12 cellular contexts compared by ENCODE assay signal in genomic region chr16:661184-661821, GRCh38. TPM values are rescaled to one million over a fixed set of nuclear protein-coding genes. Genes with fewer than 3 reads are reported as not detected.
A peak's percentile ranks its signal among the peaks of the same experiment; 100 is the strongest.
DNase-seq lines count a peak whose midpoint lies in the region; ATAC-seq, FAIRE-seq and TF ChIP-seq lines count a peak whose summit lies in the region.
"Had no signal": no experiment of that assay in that cellular context is flagged by ENCODE, and none has a peak within 500 bp of the region (broad histone marks: within the 10 kb centered on the region; RNA-seq: fewer than 3 reads in every experiment).

No MANE protein-coding gene starts in this region.

- H3K27me3 ChIP-seq in cardiac muscle cell: no peaks in the 10 kb centered on the region
- H3K27me3 ChIP-seq in layer of hippocampus (ENCODE audit: control insufficient read depth, insufficient read depth, low read length): no peaks in the 10 kb centered on the region
- H3K27me3 ChIP-seq in transverse colon: no peaks in the 10 kb centered on the region

- H3K36me3 ChIP-seq in cardiac muscle cell (no peaks in the 10 kb centered on the region), transverse colon (no peaks in the 10 kb centered on the region)

- no peaks in the 10 kb centered on the region for H3K9me3 ChIP-seq in cardiac muscle cell (ENCODE audit: low read depth)
- no peaks in the 10 kb centered on the region for H3K9me3 ChIP-seq in transverse colon

- 51% methylated on average over 31 of the region's 35 CpGs; no CpG with 5 or more reads in 1 of the 2 donors for whole genome bisulfite sequencing in transverse colon (ENCODE audit: low coverage in 1 of 2), 2 donors

- TF ChIP-seq CTCF in cardiac muscle cell (IDR thresholded peaks at IDR 0.05; ENCODE audit: low read depth, low read length) (no peak), transverse colon (IDR thresholded peaks at IDR 0.05) (no peak)

- H3K4me1 ChIP-seq in cardiac muscle cell (ENCODE audit: low read depth): no peaks in the 10 kb centered on the region
- H3K4me1 ChIP-seq in transverse colon: peaks cover 10 to 16% (median 14%) of the 10 kb centered on the region in 4 donors

- in situ Hi-C loops in transverse colon (cut with MboI; ENCODE audit: low pct_ligation_motif_present in 1 of 4, low pct_unique_long_range_greater_than_20kb in 1 of 4, low sequenced_read_pairs in 3 of 4): no loop called here

- no peak for ATAC-seq in Right ventricle myocardium inferior
- peak; percentile 4; the same call in 2 of the 3 replicates for ATAC-seq in SK-N-SH treated with all-trans-retinoic acid at 6 μM for 48 hours

- FAIRE-seq in HTR-8/SVneo (lab: Jason Lieb, UNC): no peak
- FAIRE-seq: GM12892, H54, keratinocyte had no signal

- no peak overlapping the region for H3K4me3 ChIP-seq in cardiac muscle cell
- H3K4me3 ChIP-seq in transverse colon: no peak overlapping the region

- no peak for DNase-seq in cardiac muscle cell (ENCODE audit: low read depth in 1 of 2, low spot score in 1 of 2)
- DNase-seq in Right ventricle myocardium inferior (ENCODE audit: missing footprints): no peak
- no peak for DNase-seq in transverse colon
- DNase-seq in SIG-M5 (lab: John Stamatoyannopoulos, UW): no peak
- DNase-seq in HTR-8/SVneo (ENCODE audit: insufficient read length, low spot score): no peak
- DNase-seq in posterior cingulate gyrus: no peak
- DNase-seq: AML-193 had no signal

- H3K27ac ChIP-seq in cardiac muscle cell (peak overlapping the region; percentile 1), layer of hippocampus (ENCODE audit: low read depth, low read length) (peak overlapping the region; percentile 48), transverse colon (peak overlapping the region; percentile 30 to 85 (median 68))

- TF ChIP-seq EP300 in transverse colon (IDR thresholded peaks at IDR 0.05; ENCODE audit: low read depth): no peak

- TF ChIP-seq POLR2A in transverse colon (IDR thresholded peaks at IDR 0.05): no peak

- intact Hi-C loops in Right ventricle myocardium inferior (cut with DNase I) (loop anchor here (5.0 kb wide), 1 partner anchor 74 kb away; no protein-coding TSS in a partner anchor), transverse colon (cut with DNase I; ENCODE audit: low total_unique reads) (loop anchor here (5.0 kb wide), 1 partner anchor 84 kb away; no protein-coding TSS in a partner anchor), posterior cingulate gyrus (cut with DNase I) (no loop called here)

TF ChIP-seq in SK-N-SH treated with all-trans-retinoic acid at 6 μM for 48 hours, 23 proteins besides CTCF, POLR2A, EP300 and RAD21:
- TF ChIP-seq CREB5 (CRISPR knock-in tag; IDR thresholded peaks at IDR 0.05; ENCODE audit: low read depth) (no peak), TOX (CRISPR knock-in tag; IDR thresholded peaks at IDR 0.05; ENCODE audit: borderline replicate concordance) (no peak), ZNF8 (CRISPR knock-in tag; IDR thresholded peaks at IDR 0.05) (no peak), RARB (CRISPR knock-in tag; IDR thresholded peaks at IDR 0.05) (no peak), ISL1 (CRISPR knock-in tag; IDR thresholded peaks at IDR 0.05) (no peak), PPARA (CRISPR knock-in tag; IDR thresholded peaks at IDR 0.05; ENCODE audit: borderline replicate concordance) (no peak), SNAI2 (CRISPR knock-in tag; IDR thresholded peaks at IDR 0.05) (no peak), TCF4 (CRISPR knock-in tag; IDR thresholded peaks at IDR 0.05; ENCODE audit: borderline replicate concordance) (no peak), ZFP30 (CRISPR knock-in tag; IDR thresholded peaks at IDR 0.05) (no peak), ZC3H10 (CRISPR knock-in tag; IDR thresholded peaks at IDR 0.05) (no peak), GLIS3 (CRISPR knock-in tag; IDR thresholded peaks at IDR 0.05) (no peak), ESRRG (CRISPR knock-in tag; IDR thresholded peaks at IDR 0.05) (no peak)
TF ChIP-seq in SK-N-SH treated with all-trans-retinoic acid at 6 μM for 48 hours: peak in this region for 0.

RNA-seq across cellular contexts. Expression of gene RHOT2, which starts 6.6 kb away (rescaled TPM):
- 251 and 305 TPM in 2 replicates for total RNA-seq in cardiac muscle cell
- polyA plus RNA-seq in cardiac muscle cell: 294 and 315 TPM in 2 replicates
- total RNA-seq in Right ventricle myocardium inferior: 86.0 TPM
- total RNA-seq in transverse colon: 100 to 1,000 TPM; 133 to 386 (median 259) TPM

RNA-seq across cellular contexts. Expression of gene WDR90, which starts 12.1 kb away (rescaled TPM):
- total RNA-seq in cardiac muscle cell: 25.6 and 26.5 TPM in 2 replicates
- 28.1 and 32.3 TPM in 2 replicates for polyA plus RNA-seq in cardiac muscle cell
- 7.7 TPM for total RNA-seq in Right ventricle myocardium inferior
- 100 to 1,000 TPM in 2 of 4 donors, 10 to 100 TPM in 2; 23.0 to 166 (median 90.2) TPM for total RNA-seq in transverse colon

RNA-seq across cellular contexts. Expression of gene RHBDL1, which starts 14.2 kb away (rescaled TPM):
- total RNA-seq in cardiac muscle cell (3.6 and 12.9 TPM in 2 replicates), Right ventricle myocardium inferior (2.1 TPM), transverse colon (10 to 100 TPM in 2 of 4 donors, 1 to 10 TPM in 2; 1.8 to 39.3 (median 8.1) TPM)
- 2.6 and 4.7 TPM in 2 replicates for polyA plus RNA-seq in cardiac muscle cell

RNA-seq across cellular contexts. Expression of gene STUB1, which starts 18.9 kb away (rescaled TPM):
- 176 and 207 TPM in 2 replicates for total RNA-seq in cardiac muscle cell
- 219 and 269 TPM in 2 replicates for polyA plus RNA-seq in cardiac muscle cell
- 120 TPM for total RNA-seq in Right ventricle myocardium inferior
- total RNA-seq in transverse colon: 100 to 1,000 TPM in 3 of 4 donors, 10 to 100 TPM in 1; 51.9 to 190 (median 134) TPM

RNA-seq across cellular contexts. Expression of gene MCRIP2, which starts 19.7 kb away (rescaled TPM):
- total RNA-seq in cardiac muscle cell (123 and 144 TPM in 2 replicates), Right ventricle myocardium inferior (194 TPM), transverse colon (100 to 1,000 TPM; 158 to 267 (median 211) TPM)
- 131 and 146 TPM in 2 replicates for polyA plus RNA-seq in cardiac muscle cell

Comparison
In these comparisons a context has a peak if more than half of its experiments do, and no peak if none do; other contexts are left out.
1. H3K27ac ChIP-seq: peak in every context shown above with its lines; median percentile 68 in transverse colon; 48 in layer of hippocampus; 1 in cardiac muscle cell.